ENCODE assay signal across 21 cellular contexts in the genomic region with DNA sequence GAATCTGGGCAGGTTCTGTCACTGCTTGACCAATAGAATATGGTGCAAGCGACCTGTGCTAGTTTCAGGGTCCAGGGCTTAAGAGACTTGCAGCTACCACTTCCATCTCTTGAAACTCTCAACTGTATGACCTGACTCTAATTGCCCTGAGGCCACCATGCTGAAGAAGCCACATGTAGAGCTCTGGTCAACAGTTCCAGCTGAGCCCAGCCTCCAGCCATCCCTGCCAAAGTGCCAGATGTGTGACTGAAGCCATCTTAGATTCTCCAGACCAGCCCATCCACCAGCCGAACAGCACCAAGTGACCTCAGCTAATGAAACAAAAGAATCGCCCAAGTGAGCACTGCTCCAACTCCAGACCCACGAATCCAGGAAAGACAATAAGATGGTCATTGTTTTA. TPM values are rescaled to one million over a fixed set of nuclear protein-coding genes. Genes with fewer than 3 reads are reported as not detected.
DNase-seq lines count a peak whose midpoint lies in the region; ATAC-seq and TF ChIP-seq lines count a peak whose summit lies in the region.
"Had no signal": no experiment of that assay in that cellular context is flagged by ENCODE, and none has a peak within 500 bp of the region (broad histone marks: within the 10 kb centered on the region; RNA-seq: fewer than 3 reads in every experiment).

No MANE protein-coding gene starts in this region.

- no peak for DNase-seq in activated naive CD8-positive, alpha-beta T cell treated with anti-CD3 and anti-CD28 coated beads, Interleukin-2, amount 50 U/mL, for 24 hours
- DNase-seq in fibroblast of lung (ENCODE audit: low read depth in 2 of 2) (no peak), upper lobe of left lung (no peak), anterior cingulate cortex (lab: John Stamatoyannopoulos, UW) (no peak)
- DNase-seq in activated CD4-positive, alpha-beta memory T cell treated with anti-CD3 and anti-CD28 coated beads for 36 hours = no peak
- DNase-seq: 8988T; activated CD4-positive, alpha-beta T cell treated with anti-CD3 and anti-CD28 coated beads, Interleukin-2, amount 10 ng/mL, durations not matched to agents 7 days and 5 days; activated CD8-positive, alpha-beta memory T cell treated with anti-CD3 and anti-CD28 coated beads, Interleukin-2, amount 50 U/mL, for 48 hours; activated gamma-delta T cell; DMS 273 treated with DMSO at 0.1 percent for 48 hours; effector CD8-positive, alpha-beta T cell; NCI-H187 treated with DMSO at 0.1 percent for 48 hours; NCI-H446 treated with DMSO at 0.1 percent for 48 hours; nephron progenitor cell; NK-92 treated with Interleukin-12 subunit alpha and Interleukin-12 subunit beta, amount 100 ng/mL, for 24 hours; stimulated activated CD8-positive, alpha-beta memory T cell treated with anti-CD3 and anti-CD28 coated beads, Interleukin-4, amount 100 ng/mL, for 48 hours had no signal

- H3K9me3 ChIP-seq in fibroblast of lung (ENCODE audit: control insufficient read depth, insufficient read depth, low read depth, low read length) = no peaks in the 10 kb centered on the region
- no peaks in the 10 kb centered on the region for H3K9me3 ChIP-seq in upper lobe of left lung
- H3K9me3 ChIP-seq: BLaER1 treated with 17β-estradiol and CSF1 and Interleukin-3, amounts not matched to agents 10 nM and 100 nM; suprapubic skin had no signal

- TF ChIP-seq CTCF in fibroblast of lung (conservative IDR thresholded peaks at IDR 0.05 in 1 of 2, IDR thresholded peaks at IDR 0.05 in 1 of 2; ENCODE audit: low read depth in 1 of 2, low read length in 2 of 2) (no peak), upper lobe of left lung (IDR thresholded peaks at IDR 0.05) (no peak)

- no peak overlapping the region for H3K4me3 Mint-ChIP-seq in activated naive CD8-positive, alpha-beta T cell
- no peak overlapping the region for H3K4me3 Mint-ChIP-seq in activated naive CD8-positive, alpha-beta T cell treated with anti-CD3 and anti-CD28 coated beads, Interleukin-2, amount 50 U/mL, for 24 hours
- H3K4me3 Mint-ChIP-seq in activated CD4-positive, alpha-beta memory T cell treated with anti-CD3 and anti-CD28 coated beads for 36 hours = no peak overlapping the region
- H3K4me3 Mint-ChIP-seq: activated CD4-positive, alpha-beta T cell treated with anti-CD3 and anti-CD28 coated beads, Interleukin-2, amount 10 ng/mL, durations not matched to agents 7 days and 5 days; central memory CD8-positive, alpha-beta T cell; nephron progenitor cell had no signal

- no peak overlapping the region for H3K4me2 ChIP-seq in fibroblast of lung (ENCODE audit: extremely low read depth, insufficient read depth, low read length)

- CTCF ChIA-PET in activated CD4-positive, alpha-beta memory T cell treated with anti-CD3 and anti-CD28 coated beads for 36 hours (lab: Charles Lee) = interaction anchor here (1.1 to 3.5 kb wide), 6 partner anchors 21 to 97 kb away, joined by 3 to 22 read pairs (median 6); a partner anchor contains a TSS

- H3K9ac ChIP-seq in fibroblast of lung (ENCODE audit: insufficient read depth, low read length) = no peak overlapping the region
- H3K9ac ChIP-seq: BLaER1 treated with 17β-estradiol and CSF1 and Interleukin-3, amounts not matched to agents 10 nM and 100 nM had no signal

- no peaks in the 10 kb centered on the region for H3K9me3 Mint-ChIP-seq in activated naive CD8-positive, alpha-beta T cell (ENCODE audit: low read depth)
- no peaks in the 10 kb centered on the region for H3K9me3 Mint-ChIP-seq in activated naive CD8-positive, alpha-beta T cell treated with anti-CD3 and anti-CD28 coated beads, Interleukin-2, amount 50 U/mL, for 24 hours
- H3K9me3 Mint-ChIP-seq in activated CD4-positive, alpha-beta memory T cell treated with anti-CD3 and anti-CD28 coated beads for 36 hours = no peaks in the 10 kb centered on the region
- H3K9me3 Mint-ChIP-seq: activated CD4-positive, alpha-beta T cell treated with anti-CD3 and anti-CD28 coated beads, Interleukin-2, amount 10 ng/mL, durations not matched to agents 7 days and 5 days; central memory CD8-positive, alpha-beta T cell; nephron progenitor cell had no signal

- ATAC-seq in activated naive CD8-positive, alpha-beta T cell treated with anti-CD3 and anti-CD28 coated beads, Interleukin-2, amount 50 U/mL, for 24 hours = no peak
- ATAC-seq in upper lobe of left lung (ENCODE audit: low FRiP score in 2 of 2) = no peak

- no peaks in the 10 kb centered on the region for H3K27me3 Mint-ChIP-seq in activated naive CD8-positive, alpha-beta T cell
- peaks cover 6% of the 10 kb centered on the region for H3K27me3 Mint-ChIP-seq in activated naive CD8-positive, alpha-beta T cell treated with anti-CD3 and anti-CD28 coated beads, Interleukin-2, amount 50 U/mL, for 24 hours
- H3K27me3 Mint-ChIP-seq in activated CD4-positive, alpha-beta memory T cell treated with anti-CD3 and anti-CD28 coated beads for 36 hours = peaks cover 6% of the 10 kb centered on the region

- no peaks in the 10 kb centered on the region for H3K27me3 ChIP-seq in fibroblast of lung (ENCODE audit: control insufficient read depth, insufficient read depth, low read length)
- no peaks in the 10 kb centered on the region for H3K27me3 ChIP-seq in upper lobe of left lung
- H3K27me3 ChIP-seq: BLaER1 treated with 17β-estradiol and CSF1 and Interleukin-3, amounts not matched to agents 10 nM and 100 nM; suprapubic skin had no signal

- peaks cover 11% of the 10 kb centered on the region for H3K79me2 ChIP-seq in fibroblast of lung (ENCODE audit: control insufficient read depth, insufficient read depth, low read length)

- H3K27ac Mint-ChIP-seq in activated naive CD8-positive, alpha-beta T cell = peak overlapping the region; percentile 41
- no peak overlapping the region for H3K27ac Mint-ChIP-seq in activated naive CD8-positive, alpha-beta T cell treated with anti-CD3 and anti-CD28 coated beads, Interleukin-2, amount 50 U/mL, for 24 hours
- no peak overlapping the region for H3K27ac Mint-ChIP-seq in activated CD4-positive, alpha-beta memory T cell treated with anti-CD3 and anti-CD28 coated beads for 36 hours
- H3K27ac Mint-ChIP-seq: activated CD4-positive, alpha-beta T cell treated with anti-CD3 and anti-CD28 coated beads, Interleukin-2, amount 10 ng/mL, durations not matched to agents 7 days and 5 days; nephron progenitor cell had no signal

- H3K4me1 ChIP-seq in fibroblast of lung (ENCODE audit: control insufficient read depth, extremely low read depth, insufficient read depth, low read length) (peaks cover 22% of the 10 kb centered on the region), upper lobe of left lung (peaks cover 27 to 43% (median 31%) of the 10 kb centered on the region in 4 donors)

- intact Hi-C loops in activated CD4-positive, alpha-beta memory T cell treated with anti-CD3 and anti-CD28 coated beads for 36 hours (cut with micrococcal nuclease) = loop anchor here (5.0 kb wide), 1 partner anchor 407 kb away; no protein-coding TSS in a partner anchor

- H3K27ac ChIP-seq in fibroblast of lung (ENCODE audit: insufficient read depth, low read length) (peak overlapping the region; percentile 99), upper lobe of left lung (peak overlapping the region; percentile 91 to 98 (median 94))
- H3K27ac ChIP-seq: BLaER1 treated with 17β-estradiol and CSF1 and Interleukin-3, amounts not matched to agents 10 nM and 100 nM had no signal

- no peaks in the 10 kb centered on the region for H4K20me1 ChIP-seq in fibroblast of lung (ENCODE audit: control insufficient read depth, extremely low read depth, insufficient read depth, low read length)

- H3K36me3 Mint-ChIP-seq in activated naive CD8-positive, alpha-beta T cell = no peaks in the 10 kb centered on the region
- peaks cover 2% of the 10 kb centered on the region for H3K36me3 Mint-ChIP-seq in activated naive CD8-positive, alpha-beta T cell treated with anti-CD3 and anti-CD28 coated beads, Interleukin-2, amount 50 U/mL, for 24 hours (ENCODE audit: low read depth)
- no peaks in the 10 kb centered on the region for H3K36me3 Mint-ChIP-seq in activated CD4-positive, alpha-beta memory T cell treated with anti-CD3 and anti-CD28 coated beads for 36 hours

- no peak overlapping the region for H2AFZ ChIP-seq in fibroblast of lung (ENCODE audit: low read length)

- TF ChIP-seq EP300 in upper lobe of left lung (IDR thresholded peaks at IDR 0.05) = no peak

- H3K4me1 Mint-ChIP-seq in activated naive CD8-positive, alpha-beta T cell (ENCODE audit: low read depth) = peaks cover 33% of the 10 kb centered on the region
- H3K4me1 Mint-ChIP-seq in activated naive CD8-positive, alpha-beta T cell treated with anti-CD3 and anti-CD28 coated beads, Interleukin-2, amount 50 U/mL, for 24 hours = peaks cover 31% of the 10 kb centered on the region
- H3K4me1 Mint-ChIP-seq in activated CD4-positive, alpha-beta memory T cell treated with anti-CD3 and anti-CD28 coated beads for 36 hours (ENCODE audit: low read depth) = peaks cover 35% of the 10 kb centered on the region

- TF ChIP-seq POLR2A in upper lobe of left lung (IDR thresholded peaks at IDR 0.05) = no peak

- WGBS in upper lobe of left lung, 2 donors = 80 to 93% methylated on average over 4 of the region's 4 CpGs

- no peaks in the 10 kb centered on the region for H3K36me3 ChIP-seq in fibroblast of lung (ENCODE audit: control insufficient read depth, insufficient read depth, low read length)
- H3K36me3 ChIP-seq in upper lobe of left lung = no peaks in the 10 kb centered on the region
- H3K36me3 ChIP-seq: BLaER1 treated with 17β-estradiol and CSF1 and Interleukin-3, amounts not matched to agents 10 nM and 100 nM; suprapubic skin had no signal

- H3K4me3 ChIP-seq in fibroblast of lung (replicated peaks in 1 of 4; ENCODE audit: control extremely low read depth in 1 of 4, insufficient read depth in 1 of 4, low read depth in 3 of 4, low read length in 4 of 4) (no peak overlapping the region), upper lobe of left lung (no peak overlapping the region)
- H3K4me3 ChIP-seq: BLaER1 treated with 17β-estradiol and CSF1 and Interleukin-3, amounts not matched to agents 10 nM and 100 nM; suprapubic skin had no signal

- POLR2A ChIA-PET in activated CD4-positive, alpha-beta memory T cell treated with anti-CD3 and anti-CD28 coated beads for 36 hours (lab: Charles Lee) = no interaction called here

RNA-seq across cellular contexts. Expression of a gene that starts 3.4 kb away (rescaled TPM):
- 76.5 and 113 TPM in 2 replicates for total RNA-seq in fibroblast of lung
- polyA plus RNA-seq in fibroblast of lung = 49.2 and 225 TPM in 2 replicates
- polyA plus RNA-seq in fibroblast of lung (2012) = 1,082 and 3,263 TPM in 2 replicates
- 122 and 423 TPM in 2 replicates for polyA minus RNA-seq in fibroblast of lung (ENCODE audit: low replicate concordance)
- 100 to 1,000 TPM; 137 to 552 (median 338) TPM for total RNA-seq in upper lobe of left lung
- 100 to 1,000 TPM; 102 to 105 TPM for total RNA-seq in activated CD4-positive, alpha-beta memory T cell treated with anti-CD3 and anti-CD28 coated beads for 36 hours

RNA-seq across cellular contexts. Expression of a gene that starts 15.6 kb away (rescaled TPM):
- total RNA-seq in fibroblast of lung = not detected in 2 replicates
- polyA plus RNA-seq in fibroblast of lung = not detected in 2 replicates
- polyA plus RNA-seq in fibroblast of lung (2012) = not detected in 2 replicates
- polyA minus RNA-seq in fibroblast of lung (ENCODE audit: low replicate concordance) = not detected in 2 replicates
- total RNA-seq in upper lobe of left lung = 1 to 10 TPM in 2 of 6 donors, not detected in 4; 1.4 to 1.5 TPM
- 1 to 10 TPM; 3.1 to 3.9 TPM for total RNA-seq in activated CD4-positive, alpha-beta memory T cell treated with anti-CD3 and anti-CD28 coated beads for 36 hours
- total RNA-seq: pulmonary artery endothelial cell, suprapubic skin had no signal

RNA-seq across cellular contexts. Expression of a gene that starts 20.6 kb away (rescaled TPM):
- total RNA-seq in fibroblast of lung (251 and 390 TPM in 2 replicates), upper lobe of left lung (100 to 1,000 TPM in 5 of 6 donors, 10 to 100 TPM in 1; 72.3 to 546 (median 187) TPM)
- 465 and 572 TPM in 2 replicates for polyA plus RNA-seq in fibroblast of lung
- 540 and 543 TPM in 2 replicates for polyA plus RNA-seq in fibroblast of lung (2012)
- 165 and 234 TPM in 2 replicates for polyA minus RNA-seq in fibroblast of lung (ENCODE audit: low replicate concordance)
- 1 to 10 TPM; 4.4 to 4.8 TPM for total RNA-seq in activated CD4-positive, alpha-beta memory T cell treated with anti-CD3 and anti-CD28 coated beads for 36 hours

RNA-seq across cellular contexts. Expression of a gene that starts 27.5 kb away (rescaled TPM):
- total RNA-seq in fibroblast of lung (18.5 and 58.8 TPM in 2 replicates), upper lobe of left lung (100 to 1,000 TPM in 1 of 6 donors, 10 to 100 TPM in 4, 1 to 10 TPM in 1; 8.4 to 194 (median 37.0) TPM)
- 6.9 and 8.5 TPM in 2 replicates for polyA plus RNA-seq in fibroblast of lung
- polyA plus RNA-seq in fibroblast of lung (2012) = 16.4 and 18.9 TPM in 2 replicates
- 6.3 and 8.2 TPM in 2 replicates for polyA minus RNA-seq in fibroblast of lung (ENCODE audit: low replicate concordance)
- total RNA-seq in activated CD4-positive, alpha-beta memory T cell treated with anti-CD3 and anti-CD28 coated beads for 36 hours = not detected
- total RNA-seq: activated CD4-positive, alpha-beta T cell treated with anti-CD3 and anti-CD28 coated beads, Interleukin-2, amount 10 ng/mL, durations not matched to agents 7 days and 5 days had no signal

RNA-seq across cellular contexts. Expression of a gene that starts 33.5 kb away (rescaled TPM):
- total RNA-seq in fibroblast of lung (2.3 and 5.3 TPM in 2 replicates), upper lobe of left lung (10 to 100 TPM in 4 of 6 donors, 1 to 10 TPM in 1, not detected in 1; 5.4 to 59.1 (median 13.4) TPM)
- 2.9 and 4.8 TPM in 2 replicates for polyA plus RNA-seq in fibroblast of lung
- 6.6 and 17.7 TPM in 2 replicates for polyA plus RNA-seq in fibroblast of lung (2012)
- polyA minus RNA-seq in fibroblast of lung (ENCODE audit: low replicate concordance) = 14.7 and 17.9 TPM in 2 replicates
- total RNA-seq in activated CD4-positive, alpha-beta memory T cell treated with anti-CD3 and anti-CD28 coated beads for 36 hours = under 1 TPM in 1 of 2 experiments, not detected in 1; 0.94 TPM
- total RNA-seq: activated CD4-positive, alpha-beta T cell treated with anti-CD3 and anti-CD28 coated beads, Interleukin-2, amount 10 ng/mL, durations not matched to agents 7 days and 5 days had no signal

Comparison
In these comparisons a context has a peak if more than half of its experiments do, and no peak if none do; other contexts are left out.
1. RNA of a gene that starts 20.6 kb away (total RNA-seq): 251 to 390 TPM in fibroblast of lung and 72.3 to 546 TPM in upper lobe of left lung; 4.4 to 4.8 TPM in activated CD4-positive, alpha-beta memory T cell treated with anti-CD3 and anti-CD28 coated beads for 36 hours; every median in the first group is over 10 times any median in the second.